Comparison of ENCODE assay signal across 1 cellular context in genomic region chr21:42414928-42415769, GRCh38.
TF ChIP-seq lines count a peak whose summit lies in the region.

No MANE protein-coding gene starts in this region.

TF ChIP-seq in HCT116, 20 proteins besides CTCF, POLR2A, EP300 and RAD21 (continued from another document):
- TF ChIP-seq REST (IDR thresholded peaks at IDR 0.05; ENCODE audit: low read depth), result no peak
